ENCODE assay signal across 17 cellular contexts in genomic region chr4:72169861-72170260, GRCh38.
DNase-seq lines count a peak whose midpoint lies in the region; ATAC-seq and TF ChIP-seq lines count a peak whose summit lies in the region.
"Had no signal": no experiment of that assay in that cellular context is flagged by ENCODE, and none has a peak within 500 bp of the region (broad histone marks: within the 10 kb centered on the region; RNA-seq: fewer than 3 reads in every experiment).

No MANE protein-coding gene starts in this region.

- ATAC-seq in PC-3 = peak; percentile 22; the same call in 1 of the 2 replicates
- ATAC-seq: GM12878 had no signal

- H2AFZ ChIP-seq in PC-3 (ENCODE audit: low read length) = peak overlapping the region; percentile 38

- H3K4me1 ChIP-seq in PC-3 (ENCODE audit: insufficient read depth, low read length) = peaks cover 8% of the 10 kb centered on the region
- H3K4me1 ChIP-seq: BLaER1, Caco-2 had no signal

- no peaks in the 10 kb centered on the region for H3K27me3 Mint-ChIP-seq in neural crest cell (ENCODE audit: low read depth)
- peaks cover 0 to 2% (median 1%) of the 10 kb centered on the region in 3 donors for H3K27me3 Mint-ChIP-seq in CD14-positive monocyte (ENCODE audit: low read depth in 3 of 3)
- H3K27me3 Mint-ChIP-seq: CD4-positive, CD25-positive, alpha-beta regulatory T cell; CD8-positive, alpha-beta memory T cell had no signal

- no peaks in the 10 kb centered on the region for H3K9me3 ChIP-seq in PC-3 (ENCODE audit: low read length)
- H3K9me3 ChIP-seq: BLaER1, Caco-2 had no signal

- H4K20me1 ChIP-seq in PC-3 (ENCODE audit: low read length) = no peaks in the 10 kb centered on the region
- H4K20me1 ChIP-seq: BLaER1 had no signal

- H3K36me3 ChIP-seq in PC-3 (ENCODE audit: low read depth, low read length) = no peaks in the 10 kb centered on the region
- H3K36me3 ChIP-seq: BLaER1 had no signal

- no peak overlapping the region for H3K9ac ChIP-seq in PC-3 (ENCODE audit: low read length)
- H3K9ac ChIP-seq: BLaER1 had no signal

- no peaks in the 10 kb centered on the region for H3F3A ChIP-seq in PC-3 (ENCODE audit: low read length, unreplicated experiment)

- intact Hi-C loops in PC-3 (cut with micrococcal nuclease) (no loop called here), CD14-positive monocyte (cut with micrococcal nuclease) (no loop called here)

- TF ChIP-seq CTCF in C4-2B (conservative IDR thresholded peaks at IDR 0.05) (no peak), PC-3 (conservative IDR thresholded peaks at IDR 0.05; ENCODE audit: low read depth, low read length) (no peak), neural crest cell (conservative IDR thresholded peaks at IDR 0.05) (no peak), CD14-positive monocyte (IDR thresholded peaks at IDR 0.05) (no peak), GM20000 (IDR thresholded peaks at IDR 0.05; ENCODE audit: extremely low read depth, missing control alignments) (no peak)

- H3K4me1 Mint-ChIP-seq in neural crest cell (no peaks in the 10 kb centered on the region), CD14-positive monocyte (no peaks in the 10 kb centered on the region)
- H3K4me1 Mint-ChIP-seq: CD4-positive, CD25-positive, alpha-beta regulatory T cell; CD8-positive, alpha-beta memory T cell had no signal

- CTCF ChIA-PET in PC-3 (lab: Charles Lee) = no interaction called here

- no peak overlapping the region for H3K4me3 Mint-ChIP-seq in neural crest cell
- no peak overlapping the region for H3K4me3 Mint-ChIP-seq in CD14-positive monocyte
- H3K4me3 Mint-ChIP-seq: CD4-positive, CD25-positive, alpha-beta regulatory T cell; CD8-positive, alpha-beta memory T cell; H9 had no signal

- peak overlapping the region; percentile 38 for H3K4me2 ChIP-seq in PC-3 (ENCODE audit: low read length)
- H3K4me2 ChIP-seq: BLaER1 had no signal

- peaks cover 8% of the 10 kb centered on the region for H3K9me3 Mint-ChIP-seq in neural crest cell
- H3K9me3 Mint-ChIP-seq in CD14-positive monocyte = peaks cover 8 to 23% (median 19%) of the 10 kb centered on the region in 7 donors

- H3K27me3 ChIP-seq in PC-3 (ENCODE audit: low read length) = no peaks in the 10 kb centered on the region
- H3K27me3 ChIP-seq: BLaER1 had no signal

- no peak overlapping the region; the same call in 1 of the 2 replicates for H3K4me3 ChIP-seq in PC-3 (ENCODE audit: low read length)
- H3K4me3 ChIP-seq: BLaER1, GM12878 had no signal

- H3K79me2 ChIP-seq in PC-3 (ENCODE audit: low read length) = no peaks in the 10 kb centered on the region

- DNase-seq in DMS53 treated with DMSO at 0.1 percent for 48 hours (lab: John Stamatoyannopoulos, UW; ENCODE audit: unreplicated experiment) (peak; percentile 1), PC-3 (peak; percentile 59), neural crest cell (ENCODE audit: low read depth, low spot score) (no peak), CD14-positive monocyte (ENCODE audit: low spot score) (no peak), GM20000 (ENCODE audit: low spot score) (no peak)
- no peak for DNase-seq in activated naive CD4-positive, alpha-beta T cell (lab: John Stamatoyannopoulos, UW)
- DNase-seq: 8988T; Caco-2; CD4-positive, CD25-positive, alpha-beta regulatory T cell; CD8-positive, alpha-beta memory T cell; DMS153; DND-41; EL; H9 had no signal

- H3K36me3 Mint-ChIP-seq in neural crest cell (ENCODE audit: low read depth) = peaks cover 5% of the 10 kb centered on the region
- H3K36me3 Mint-ChIP-seq in CD14-positive monocyte = no peaks in the 10 kb centered on the region
- H3K36me3 Mint-ChIP-seq: CD4-positive, CD25-positive, alpha-beta regulatory T cell; CD8-positive, alpha-beta memory T cell had no signal

- H3K27ac Mint-ChIP-seq in neural crest cell (ENCODE audit: unreplicated experiment) (peak overlapping the region; percentile 38), CD14-positive monocyte (no peak overlapping the region)
- H3K27ac Mint-ChIP-seq: CD4-positive, CD25-positive, alpha-beta regulatory T cell; CD8-positive, alpha-beta memory T cell; H9 had no signal

- no TSS peak for BruUV-seq in PC-3 (replicated peaks; lab: Mats Ljungman, UMichigan)

- no peaks in the 10 kb centered on the region for H3K9me2 ChIP-seq in PC-3 (replicated peaks; ENCODE audit: low read length)

- H3K27ac ChIP-seq in C4-2B = peak overlapping the region; percentile 71
- H3K27ac ChIP-seq in PC-3 (ENCODE audit: low read length) = no peak overlapping the region
- H3K27ac ChIP-seq: BLaER1 had no signal

- POLR2A ChIA-PET in PC-3 (lab: Charles Lee; ENCODE audit: unreplicated experiment) = no interaction called here

Comparison
In these comparisons a context has a peak if more than half of its experiments do, and no peak if none do; other contexts are left out.
1. DNase-seq: peak in DMS53 treated with DMSO at 0.1 percent for 48 hours (single experiment) and PC-3 (single experiment); none in neural crest cell (single experiment), activated naive CD4-positive, alpha-beta T cell (0 of 4), CD14-positive monocyte (single experiment) and GM20000 (single experiment).